14 cellular contexts compared by ENCODE assay signal in genomic region chr6:52976149-52976548, GRCh38. TPM values are rescaled to one million over a fixed set of nuclear protein-coding genes. Genes with fewer than 3 reads are reported as not detected.
DNase-seq lines count a peak whose midpoint lies in the region; ATAC-seq and TF ChIP-seq lines count a peak whose summit lies in the region.
"Had no signal": no experiment of that assay in that cellular context is flagged by ENCODE, and none has a peak within 500 bp of the region (broad histone marks: within the 10 kb centered on the region; RNA-seq: fewer than 3 reads in every experiment).

No MANE protein-coding gene starts in this region.

- H3K27ac ChIP-seq in left lung, result no peak overlapping the region
- H3K27ac ChIP-seq: GM23248, neural progenitor cell, WERI-Rb-1 had no signal

- ATAC-seq in GM18517 (IDR thresholded peaks at IDR 0.05; ENCODE audit: unreplicated experiment), result peak; percentile 12
- peak; percentile 30 for ATAC-seq in GM21529 (IDR thresholded peaks at IDR 0.05; ENCODE audit: unreplicated experiment)
- peak; percentile 9 for ATAC-seq in HG03575 (IDR thresholded peaks at IDR 0.05; ENCODE audit: extremely low read depth, insufficient number of reproducible peaks, low FRiP score, unreplicated experiment)
- ATAC-seq in left lung, result peak; percentile 19
- ATAC-seq in left ventricle myocardium superior, result no peak

- no peaks in the 10 kb centered on the region for H3K27me3 ChIP-seq in left lung
- H3K27me3 ChIP-seq: neural progenitor cell had no signal

- H3K4me1 ChIP-seq in left lung, result peaks cover 0 to 4% of the 10 kb centered on the region in 2 donors

- no peaks in the 10 kb centered on the region for H3K9me3 ChIP-seq in left lung

- DNase-seq in left lung, result no peak
- no peak for DNase-seq in left ventricle myocardium superior
- no peak for DNase-seq in NCI-H1930 (lab: John Stamatoyannopoulos, UW)
- no peak for DNase-seq in NCI-H510A (lab: John Stamatoyannopoulos, UW)
- DNase-seq in stimulated activated CD4-positive, alpha-beta T cell treated with anti-CD3 and anti-CD28 coated beads, Interleukin-4, amount 100 ng/mL, for 4 hours, result no peak
- DNase-seq: CD4-positive, alpha-beta memory T cell; hippocampal formation; NCI-H1436 treated with DMSO at 0.1 percent for 48 hours; WERI-Rb-1 had no signal

- no peak overlapping the region for H3K4me3 ChIP-seq in left lung
- H3K4me3 ChIP-seq: GM23248, neural progenitor cell had no signal

- H3K36me3 ChIP-seq in left lung, result no peaks in the 10 kb centered on the region
- H3K36me3 ChIP-seq: neural progenitor cell, WERI-Rb-1 had no signal

- intact Hi-C loops in left lung (cut with DNase I), result no loop called here
- intact Hi-C loops in left ventricle myocardium superior (cut with micrococcal nuclease), result no loop called here

- no peak for TF ChIP-seq CTCF in left lung (IDR thresholded peaks at IDR 0.05)

RNA-seq across cellular contexts. Expression of gene GSTA4, which starts 18.9 kb away (rescaled TPM):
- total RNA-seq in left lung (10 to 100 TPM; 49.1 to 63.0 TPM), left ventricle myocardium superior (8.0 TPM)
- total RNA-seq: CD4-positive, alpha-beta memory T cell had no signal
